Comparison of ENCODE assay signal across 14 cellular contexts in the genomic region with DNA sequence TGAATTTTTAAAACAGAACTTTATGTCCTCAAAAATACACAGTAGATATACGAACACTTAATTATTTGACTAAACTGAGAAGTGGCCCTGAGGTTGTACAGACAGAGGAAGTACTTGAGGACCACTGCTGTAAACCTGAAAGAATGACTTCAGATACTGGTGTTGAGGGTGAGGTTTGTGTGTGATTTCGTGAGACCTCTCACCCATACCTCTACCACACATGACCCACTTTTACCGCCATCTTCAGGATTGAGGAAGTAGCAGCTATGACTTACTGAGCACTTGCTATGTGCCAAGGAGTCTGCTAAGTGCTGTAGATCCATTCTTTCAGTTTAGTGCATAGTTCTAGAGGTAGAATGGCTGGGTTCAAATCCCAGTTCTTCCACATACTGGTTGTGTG.
DNase-seq lines count a peak whose midpoint lies in the region; ATAC-seq and TF ChIP-seq lines count a peak whose summit lies in the region.
"Had no signal": no experiment of that assay in that cellular context is flagged by ENCODE, and none has a peak within 500 bp of the region (broad histone marks: within the 10 kb centered on the region; RNA-seq: fewer than 3 reads in every experiment).

No MANE protein-coding gene starts in this region.

- no peak for TF ChIP-seq CTCF in GM13976 (IDR thresholded peaks at IDR 0.05; ENCODE audit: borderline replicate concordance, control extremely low read depth, extremely low read depth, insufficient read depth, missing control alignments)

- DNase-seq in GM13976 (ENCODE audit: low spot score) (peak; percentile 21), NOMO-1 treated with dmso at 0.1 percent for 144 hours (lab: John Stamatoyannopoulos, UW; ENCODE audit: unreplicated experiment) (peak; percentile 16), NCI-H524 (lab: John Stamatoyannopoulos, UW) (no peak), SHP77 treated with DMSO at 0.1 percent for 48 hours (lab: John Stamatoyannopoulos, UW) (no peak), DMS79 treated with DMSO at 0.1 percent for 48 hours (lab: John Stamatoyannopoulos, UW) (no peak)
- DNase-seq: cortex of kidney; HFFc6; NCI-H1105 treated with DMSO at 0.1 percent for 48 hours; psoas muscle; stimulated activated naive CD4-positive, alpha-beta T cell treated with Interleukin-2 at 50 U/mL for 16 hours; WERI-Rb-1 had no signal

- in situ Hi-C loops in GM13976 (cut with MboI; ENCODE audit: low sequenced_read_pairs, unreplicated experiment) = no loop called here

- ATAC-seq in GM19395 (IDR thresholded peaks at IDR 0.05; ENCODE audit: unreplicated experiment) = peak; percentile 53
- peak; percentile 42 for ATAC-seq in HG03103 (IDR thresholded peaks at IDR 0.05; ENCODE audit: low read depth, unreplicated experiment)
- ATAC-seq in GM19455 (IDR thresholded peaks at IDR 0.05; ENCODE audit: unreplicated experiment) = no peak
- ATAC-seq: psoas muscle had no signal

Comparison
In these comparisons a context has a peak if more than half of its experiments do, and no peak if none do; other contexts are left out.
1. DNase-seq: peak in GM13976 (single experiment) and NOMO-1 treated with dmso at 0.1 percent for 144 hours (single experiment); none in NCI-H524 (0 of 2), SHP77 treated with DMSO at 0.1 percent for 48 hours (single experiment) and DMS79 treated with DMSO at 0.1 percent for 48 hours (single experiment).